In the genomic region with DNA sequence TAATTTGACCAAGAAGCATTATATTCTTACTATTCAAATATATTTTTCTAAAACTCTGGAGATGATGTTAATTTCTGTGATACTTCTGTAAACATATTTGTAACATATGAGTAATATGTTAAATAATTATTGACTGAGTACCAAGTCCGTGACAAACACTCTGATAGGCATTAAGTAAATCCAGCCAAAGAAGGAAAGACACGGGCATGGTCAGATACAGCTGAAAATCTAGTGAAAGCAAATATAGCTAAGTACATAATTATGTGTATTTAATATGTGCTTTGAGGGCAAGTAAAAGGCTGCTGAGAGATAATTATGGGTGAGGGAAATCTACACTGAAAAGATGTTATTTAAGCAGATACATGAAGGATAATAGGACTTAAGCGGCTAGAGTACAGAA, we compare ENCODE assay signal across 18 cellular contexts.
"Had no signal": no experiment of that assay in that cellular context is flagged by ENCODE, and none has a peak within 500 bp of the region (broad histone marks: within the 10 kb centered on the region; RNA-seq: fewer than 3 reads in every experiment).

No MANE protein-coding gene starts in this region.

- H3K4me1 Mint-ChIP-seq: central memory CD8-positive, alpha-beta T cell; naive thymus-derived CD8-positive, alpha-beta T cell; stimulated activated naive CD8-positive, alpha-beta T cell treated with anti-CD3 and anti-CD28 coated beads, Interleukin-15, amount 100 ng/mL, for 72 hours had no signal

- DNase-seq: activated CD4-positive, alpha-beta T cell treated with anti-CD3 and anti-CD28 coated beads, Interleukin-2, amount 50 U/mL, for 4 hours; activated effector memory CD4-positive, alpha-beta T cell treated with anti-CD3 and anti-CD28 coated beads, Interleukin-2, amount 50 U/mL, for 16 hours; activated T-cell treated with anti-CD3 and anti-CD28 coated beads, Interleukin-2, amount 50 U/mL, for 1 hour; amniotic stem cell; cortex of kidney; effector memory CD4-positive, alpha-beta T cell; heart left ventricle; mammary epithelial cell; naive thymus-derived CD8-positive, alpha-beta T cell; posterior cingulate gyrus; stimulated activated CD4-positive, alpha-beta T cell treated with anti-CD3 and anti-CD28 coated beads, Interleukin-4, amount 100 ng/mL, for 4 hours; stimulated activated naive CD8-positive, alpha-beta T cell treated with anti-CD3 and anti-CD28 coated beads, Interleukin-15, amount 100 ng/mL, for 72 hours; testis; upper lobe of right lung had no signal

- H3K4me3 ChIP-seq: heart left ventricle, skin epidermis, testis, upper lobe of right lung had no signal

- H3K27ac Mint-ChIP-seq: activated naive CD4-positive, alpha-beta T cell treated with anti-CD3 and anti-CD28 coated beads, Interleukin-2, amount 50 U/mL, for 72 hours; brain; naive thymus-derived CD8-positive, alpha-beta T cell; stimulated activated naive CD8-positive, alpha-beta T cell treated with anti-CD3 and anti-CD28 coated beads, Interleukin-15, amount 100 ng/mL, for 72 hours had no signal

- H3K4me3 Mint-ChIP-seq: brain; central memory CD8-positive, alpha-beta T cell; naive thymus-derived CD8-positive, alpha-beta T cell; stimulated activated naive CD8-positive, alpha-beta T cell treated with anti-CD3 and anti-CD28 coated beads, Interleukin-15, amount 100 ng/mL, for 72 hours had no signal

- H3K9me3 ChIP-seq: heart left ventricle, testis, upper lobe of right lung had no signal

- H3K27me3 Mint-ChIP-seq: brain; central memory CD8-positive, alpha-beta T cell; naive thymus-derived CD8-positive, alpha-beta T cell; stimulated activated naive CD8-positive, alpha-beta T cell treated with anti-CD3 and anti-CD28 coated beads, Interleukin-15, amount 100 ng/mL, for 72 hours had no signal

- H3K36me3 Mint-ChIP-seq: activated naive CD4-positive, alpha-beta T cell treated with anti-CD3 and anti-CD28 coated beads, Interleukin-2, amount 50 U/mL, for 72 hours; brain; naive thymus-derived CD8-positive, alpha-beta T cell had no signal

- ATAC-seq: activated naive CD4-positive, alpha-beta T cell treated with anti-CD3 and anti-CD28 coated beads, Interleukin-2, amount 50 U/mL, for 72 hours; heart left ventricle; naive thymus-derived CD8-positive, alpha-beta T cell; stimulated activated naive CD8-positive, alpha-beta T cell treated with anti-CD3 and anti-CD28 coated beads, Interleukin-15, amount 100 ng/mL, for 72 hours; upper lobe of right lung had no signal
